In the genomic region with DNA sequence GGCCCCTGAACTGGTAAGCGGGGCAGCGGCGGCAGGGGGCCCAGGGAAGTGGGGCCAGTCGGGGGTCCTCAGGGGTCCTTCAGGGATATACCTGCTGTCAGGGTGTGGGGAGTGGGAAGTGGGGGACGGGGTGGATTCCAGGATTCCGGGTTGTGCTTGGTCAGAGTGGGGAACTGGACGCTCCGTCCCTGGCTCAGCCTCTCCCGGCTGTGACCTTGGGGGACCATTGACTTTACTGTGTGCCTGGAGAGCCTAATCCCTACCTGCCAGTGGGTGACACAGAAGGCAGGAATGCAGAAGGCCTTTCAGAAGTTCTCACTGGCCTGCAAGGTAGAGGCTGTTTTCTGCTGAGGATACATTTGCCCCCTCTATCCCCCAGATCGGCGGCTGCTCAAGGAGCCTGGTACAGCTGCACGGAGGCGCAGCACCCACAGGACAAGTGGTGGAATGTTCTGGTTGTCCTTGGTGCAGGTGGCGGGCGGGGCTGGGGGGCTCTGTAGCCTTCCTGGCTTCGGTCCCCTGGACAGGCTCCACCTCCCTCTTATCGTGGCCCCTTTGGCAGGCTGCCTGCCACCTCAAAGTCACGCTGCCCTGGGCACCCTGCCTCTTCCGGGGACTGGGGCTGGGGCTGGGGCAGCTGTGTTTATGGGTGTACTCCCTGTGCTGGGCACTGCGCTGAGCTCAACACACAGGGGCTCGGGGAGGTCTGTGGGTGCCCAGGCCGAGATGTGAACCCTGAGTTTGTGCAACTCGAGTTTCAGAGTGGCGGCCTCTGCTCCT, we compare ENCODE assay signal across 14 cellular contexts. TPM values are rescaled to one million over a fixed set of nuclear protein-coding genes. Genes with fewer than 3 reads are reported as not detected.
DNase-seq lines count a peak whose midpoint lies in the region; ATAC-seq and TF ChIP-seq lines count a peak whose summit lies in the region.
"Had no signal": no experiment of that assay in that cellular context is flagged by ENCODE, and none has a peak within 500 bp of the region (broad histone marks: within the 10 kb centered on the region; RNA-seq: fewer than 3 reads in every experiment).

No MANE protein-coding gene starts in this region.

- H3K4me1 ChIP-seq in adrenal gland (replicated peaks in 1 of 2) = peaks cover 66 to 77% of the 10 kb centered on the region in 2 donors
- H3K4me1 ChIP-seq in liver (ENCODE audit: control insufficient read depth in 4 of 4, insufficient read depth in 4 of 4, low read length in 3 of 4) = no peaks in the 10 kb centered on the region
- peaks cover 3 to 48% (median 24%) of the 10 kb centered on the region in 4 donors for H3K4me1 ChIP-seq in upper lobe of left lung

- 40 to 55% (median 48%) methylated on average over 14 to 24 of the region's 24 CpGs for WGBS in adrenal gland, 4 donors
- 76% methylated on average over 24 of the region's 24 CpGs for WGBS in liver
- 55% methylated on average over 14 of the region's 24 CpGs; no CpG with 5 or more reads in 1 of the 2 donors for WGBS in upper lobe of left lung, 2 donors

- no peak for TF ChIP-seq RAD21 in liver (IDR thresholded peaks at IDR 0.05)

- H3K4me3 ChIP-seq in adrenal gland (peak overlapping the region in 1 of 4 donors; percentile 49), liver (ENCODE audit: low read depth in 1 of 3, low read length in 3 of 3) (no peak overlapping the region), upper lobe of left lung (peak overlapping the region in 1 of 4 donors; percentile 6)
- H3K4me3 ChIP-seq: neural progenitor cell had no signal

- no peak for TF ChIP-seq CTCF in adrenal gland (IDR thresholded peaks at IDR 0.05)
- TF ChIP-seq CTCF in liver (IDR thresholded peaks at IDR 0.05; ENCODE audit: low read depth, low read length, missing input control) = no peak
- TF ChIP-seq CTCF in upper lobe of left lung (IDR thresholded peaks at IDR 0.05) = no peak

- peak in 1 of 2 donors; percentile 77 for TF ChIP-seq POLR2A in adrenal gland (IDR thresholded peaks at IDR 0.05)
- TF ChIP-seq POLR2A in upper lobe of left lung (IDR thresholded peaks at IDR 0.05) = peak in 2 of 4 donors; percentile 7 to 40

- peak in 3 of 4 donors; percentile 70 to 98 (median 76) for TF ChIP-seq EP300 in upper lobe of left lung (IDR thresholded peaks at IDR 0.05)

- H3K27ac ChIP-seq in adrenal gland (peak overlapping the region; percentile 83 to 99 (median 92)), liver (ENCODE audit: low read depth in 1 of 2, low read length in 2 of 2) (no peak overlapping the region), upper lobe of left lung (peak overlapping the region; percentile 59 to 73 (median 72))
- H3K27ac ChIP-seq: neural progenitor cell had no signal

- H3K9me3 ChIP-seq in adrenal gland (replicated peaks in 1 of 3) = no peaks in the 10 kb centered on the region
- no peaks in the 10 kb centered on the region for H3K9me3 ChIP-seq in liver (ENCODE audit: control insufficient read depth in 4 of 4, low read length in 3 of 4)
- H3K9me3 ChIP-seq in upper lobe of left lung = no peaks in the 10 kb centered on the region

- peak; percentile 61 for DNase-seq in activated effector memory CD4-positive, alpha-beta T cell treated with anti-CD3 and anti-CD28 coated beads, Interleukin-2, amount 50 U/mL, for 16 hours
- DNase-seq in activated effector memory CD4-positive, alpha-beta T cell treated with Interleukin-2 at 50 U/mL for 16 hours = no peak
- DNase-seq in adrenal gland = peak; percentile 91 to 96 (median 93)
- peak; percentile 82 to 91 for DNase-seq in upper lobe of left lung
- DNase-seq in cerebellar cortex (ENCODE audit: low spot score) = no peak
- DNase-seq: amygdala; stimulated activated CD4-positive, alpha-beta T cell treated with anti-CD3 and anti-CD28 coated beads, Interleukin-1b, Interleukin-23, amount 100 ng/mL, for 48 hours had no signal

- no peaks in the 10 kb centered on the region for H3K27me3 ChIP-seq in adrenal gland
- H3K27me3 ChIP-seq in liver (ENCODE audit: control insufficient read depth in 4 of 4, insufficient read depth in 4 of 4, low read length in 3 of 4) = no peaks in the 10 kb centered on the region
- no peaks in the 10 kb centered on the region for H3K27me3 ChIP-seq in upper lobe of left lung

- ATAC-seq in upper lobe of left lung (ENCODE audit: low FRiP score in 2 of 2) (peak; percentile 54 to 83), HG02759 (IDR thresholded peaks at IDR 0.05; ENCODE audit: unreplicated experiment) (no peak), HG02763 (IDR thresholded peaks at IDR 0.05; ENCODE audit: unreplicated experiment) (no peak)

- H3K9ac ChIP-seq in liver (ENCODE audit: low read depth in 1 of 2, low read length in 2 of 2) = no peak overlapping the region
- H3K9ac ChIP-seq: neural progenitor cell had no signal

- H3K36me3 ChIP-seq in adrenal gland (replicated peaks in 1 of 2) = no peaks in the 10 kb centered on the region
- no peaks in the 10 kb centered on the region for H3K36me3 ChIP-seq in liver (ENCODE audit: control insufficient read depth in 4 of 4, insufficient read depth in 3 of 4, low read depth in 1 of 4, low read length in 3 of 4)
- no peaks in the 10 kb centered on the region for H3K36me3 ChIP-seq in upper lobe of left lung
- H3K36me3 ChIP-seq: neural progenitor cell had no signal

- intact Hi-C loops in adrenal gland (cut with DNase I) = no loop called here

TF ChIP-seq in liver, 16 proteins besides CTCF, POLR2A, EP300 and RAD21:
- no peak for TF ChIP-seq EGR1 (IDR thresholded peaks at IDR 0.05; ENCODE audit: low read depth in 2 of 2)
- peak; percentile 13 for TF ChIP-seq SP1 (IDR thresholded peaks at IDR 0.05)

RNA-seq across cellular contexts. Expression of a gene that starts 18.4 kb away (rescaled TPM):
- total RNA-seq in adrenal gland = 100 to 1,000 TPM; 305 to 447 (median 355) TPM
- polyA plus RNA-seq in adrenal gland = 100 to 1,000 TPM; 158 to 231 (median 182) TPM
- total RNA-seq in liver = 1 to 10 TPM; 1.3 to 2.2 TPM
- 1 to 10 TPM in 1 of 2 donors, under 1 TPM in 1; 0.31 to 1.7 TPM for polyA plus RNA-seq in liver
- total RNA-seq in upper lobe of left lung = 10 to 100 TPM; 18.0 to 45.4 (median 32.7) TPM
- total RNA-seq: NCI-H460 had no signal

RNA-seq across cellular contexts. Expression of a gene that starts 18.9 kb away (rescaled TPM):
- total RNA-seq in adrenal gland (1 to 10 TPM in 3 of 8 donors, under 1 TPM in 5; 0.32 to 2.4 (median 0.83) TPM), liver (under 1 TPM in 1 of 2 donors, not detected in 1; 0.05 TPM), upper lobe of left lung (not detected)
- polyA plus RNA-seq in adrenal gland (1 to 10 TPM in 2 of 3 donors, not detected in 1; 3.0 to 7.4 TPM), liver (not detected)
- total RNA-seq: endothelial cell of umbilical vein, NCI-H460 had no signal
- polyA plus RNA-seq: endothelial cell of umbilical vein, IgD-negative memory B cell had no signal

Comparison
In these comparisons a context has a peak if more than half of its experiments do, and no peak if none do; other contexts are left out.
1. DNase-seq: peak in activated effector memory CD4-positive, alpha-beta T cell treated with anti-CD3 and anti-CD28 coated beads, Interleukin-2, amount 50 U/mL, for 16 hours (single experiment), adrenal gland (7 of 7) and upper lobe of left lung (2 of 2); none in activated effector memory CD4-positive, alpha-beta T cell treated with Interleukin-2 at 50 U/mL for 16 hours (single experiment) and cerebellar cortex (single experiment).
2. H3K27ac ChIP-seq: peak in adrenal gland (5 of 5) and upper lobe of left lung (4 of 4); none in liver (0 of 2).
3. ATAC-seq: peak in upper lobe of left lung (2 of 2); none in HG02759 (single experiment) and HG02763 (single experiment).
4. RNA of a gene that starts 18.4 kb away (total RNA-seq): 305 to 447 TPM in adrenal gland; 18.0 to 45.4 TPM in upper lobe of left lung and 1.3 to 2.2 TPM in liver; every median in the first group is over 4 times any median in the second.